Comparison of ENCODE assay signal across 13 cellular contexts in the genomic region with DNA sequence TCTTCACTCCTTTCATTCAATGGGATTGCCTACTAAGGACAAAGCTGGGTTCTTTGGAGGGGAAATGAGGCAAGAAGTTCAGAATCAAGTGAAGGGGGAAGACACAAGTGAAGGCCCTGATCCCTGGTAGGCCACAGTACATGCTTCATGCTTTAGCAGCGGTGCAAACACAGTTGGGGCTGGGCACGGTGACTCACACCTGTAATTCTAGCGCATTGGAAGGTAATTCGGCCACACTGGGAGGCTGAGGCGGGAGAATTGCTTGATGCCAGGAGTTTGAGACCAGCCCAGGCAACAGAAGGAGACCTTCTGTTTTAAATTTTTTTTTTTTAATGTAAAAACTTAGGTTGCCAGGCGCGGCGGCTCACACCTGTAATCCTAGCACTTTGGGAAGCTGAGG.
"Had no signal": no experiment of that assay in that cellular context is flagged by ENCODE, and none has a peak within 500 bp of the region (broad histone marks: within the 10 kb centered on the region; RNA-seq: fewer than 3 reads in every experiment).

No MANE protein-coding gene starts in this region.

- H3K27ac Mint-ChIP-seq: activated CD4-positive, alpha-beta memory T cell treated with anti-CD3 and anti-CD28 coated beads for 36 hours; activated naive CD8-positive, alpha-beta T cell treated with anti-CD3 and anti-CD28 coated beads for 36 hours had no signal

- H3K27me3 Mint-ChIP-seq: activated CD4-positive, alpha-beta memory T cell treated with anti-CD3 and anti-CD28 coated beads for 36 hours; activated naive CD8-positive, alpha-beta T cell treated with anti-CD3 and anti-CD28 coated beads for 36 hours; naive thymus-derived CD4-positive, alpha-beta T cell had no signal

- DNase-seq: activated CD4-positive, alpha-beta memory T cell treated with anti-CD3 and anti-CD28 coated beads for 36 hours; activated CD4-positive, CD25-positive, alpha-beta regulatory T cell treated with anti-CD3 and anti-CD28 coated beads, Interleukin-2, amount 50 U/mL, for 72 hours; activated gamma-delta T cell; activated naive CD8-positive, alpha-beta T cell treated with anti-CD3 and anti-CD28 coated beads for 36 hours; activated T-cell treated with anti-CD3 and anti-CD28 coated beads, Interleukin-2, amount 50 U/mL, for 4 hours; cerebellar nuclear complex; dorsolateral prefrontal cortex; naive thymus-derived CD4-positive, alpha-beta T cell; ovary; stimulated activated CD4-positive, alpha-beta T cell treated with anti-CD3 and anti-CD28 coated beads, Interleukin-15, amount 100 ng/mL, for 24 hours; stimulated activated CD4-positive, alpha-beta T cell treated with anti-CD3 and anti-CD28 coated beads, Interleukin-4, amount 100 ng/mL, for 24 hours; stomach; uterus had no signal

- ATAC-seq: activated T-cell treated with anti-CD3 and anti-CD28 coated beads, Interleukin-2, amount 50 U/mL, for 4 hours; naive thymus-derived CD4-positive, alpha-beta T cell had no signal

- H3K4me3 Mint-ChIP-seq: activated CD4-positive, alpha-beta memory T cell treated with anti-CD3 and anti-CD28 coated beads for 36 hours; activated naive CD8-positive, alpha-beta T cell treated with anti-CD3 and anti-CD28 coated beads for 36 hours; activated T-cell treated with anti-CD3 and anti-CD28 coated beads, Interleukin-2, amount 50 U/mL, for 4 hours had no signal

- H3K36me3 Mint-ChIP-seq: activated CD4-positive, alpha-beta memory T cell treated with anti-CD3 and anti-CD28 coated beads for 36 hours had no signal

- H3K9me3 Mint-ChIP-seq: activated CD4-positive, alpha-beta memory T cell treated with anti-CD3 and anti-CD28 coated beads for 36 hours; activated naive CD8-positive, alpha-beta T cell treated with anti-CD3 and anti-CD28 coated beads for 36 hours; activated T-cell treated with anti-CD3 and anti-CD28 coated beads, Interleukin-2, amount 50 U/mL, for 4 hours had no signal
